In the genomic region with DNA sequence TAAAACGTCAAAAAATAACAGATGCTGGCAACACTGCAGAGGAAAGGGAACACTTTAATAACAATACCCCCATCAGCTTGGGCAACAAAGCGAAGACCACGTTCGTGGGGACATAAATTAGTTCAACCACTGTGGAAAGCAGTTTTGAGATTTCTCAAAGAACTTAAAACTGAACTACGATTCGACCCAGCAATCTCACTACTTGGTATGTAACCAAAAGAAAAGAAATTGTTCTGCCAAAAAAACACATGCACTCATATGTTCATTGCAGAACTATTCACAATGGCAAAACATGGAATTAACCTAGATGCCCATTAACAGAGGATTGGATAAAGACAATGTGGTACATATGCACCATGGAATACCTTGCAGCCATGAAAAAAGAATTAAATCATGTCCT, we compare ENCODE assay signal across 19 cellular contexts.
DNase-seq lines count a peak whose midpoint lies in the region; ATAC-seq, FAIRE-seq and TF ChIP-seq lines count a peak whose summit lies in the region.
"Had no signal": no experiment of that assay in that cellular context is flagged by ENCODE, and none has a peak within 500 bp of the region (broad histone marks: within the 10 kb centered on the region; RNA-seq: fewer than 3 reads in every experiment).

No MANE protein-coding gene starts in this region.

- TF ChIP-seq CTCF in astrocyte of the cerebellum (IDR thresholded peaks at IDR 0.05; ENCODE audit: low read depth, low read length, missing control alignments) (no peak), fibroblast of the aortic adventitia (IDR thresholded peaks at IDR 0.05; ENCODE audit: insufficient read depth, low read length) (no peak), osteocyte (IDR thresholded peaks at IDR 0.05) (no peak)

- no peaks in the 10 kb centered on the region for H3K27me3 Mint-ChIP-seq in osteocyte (ENCODE audit: unreplicated experiment)

- FAIRE-seq in GM12891 (lab: Jason Lieb, UNC) = peak; percentile 71
- FAIRE-seq: A549, GM18507 had no signal

- ATAC-seq in GM18502 (IDR thresholded peaks at IDR 0.05; ENCODE audit: poor library complexity, unreplicated experiment) = no peak
- ATAC-seq: A549 had no signal

- no peak overlapping the region for H3K4me3 ChIP-seq in astrocyte of the cerebellum (ENCODE audit: low read depth, low read length)
- H3K4me3 ChIP-seq in fibroblast of the aortic adventitia (ENCODE audit: low read depth, low read length) = no peak overlapping the region
- H3K4me3 ChIP-seq: A549, PC-9, SK-N-MC had no signal

- H3K27ac Mint-ChIP-seq in osteocyte (ENCODE audit: unreplicated experiment) = peak overlapping the region; percentile 83
- H3K27ac Mint-ChIP-seq: CD4-positive, CD25-positive, alpha-beta regulatory T cell had no signal

- H3K4me1 Mint-ChIP-seq in osteocyte (ENCODE audit: unreplicated experiment) = peaks cover 49% of the 10 kb centered on the region

- peaks cover 5% of the 10 kb centered on the region for H3K9me3 Mint-ChIP-seq in osteocyte (ENCODE audit: unreplicated experiment)

- H3K36me3 Mint-ChIP-seq in osteocyte (ENCODE audit: unreplicated experiment) = no peaks in the 10 kb centered on the region

- in situ Hi-C loops in astrocyte of the cerebellum (cut with HindIII; ENCODE audit: low sequenced_read_pairs) = loop anchor here (5.0 kb wide), 1 partner anchor 92 kb away; no protein-coding TSS in a partner anchor

- DNase-seq in GM12891 (ENCODE audit: insufficient read length, low spot score) (no peak), astrocyte of the cerebellum (ENCODE audit: low read depth) (peak; percentile 35), fibroblast of the aortic adventitia (ENCODE audit: low read depth) (peak; percentile 55), osteocyte (ENCODE audit: extremely low spot score, unreplicated experiment) (no peak), OCI-M2 (lab: John Stamatoyannopoulos, UW; ENCODE audit: unreplicated experiment) (no peak), DMS153 (lab: John Stamatoyannopoulos, UW) (no peak)
- no peak for DNase-seq in stimulated activated CD4-positive, alpha-beta T cell treated with anti-CD3 and anti-CD28 coated beads, Interleukin-2, amount 100 ng/mL, for 24 hours
- DNase-seq: CD4-positive, CD25-positive, alpha-beta regulatory T cell; COR-L47; Kasumi-1; NCI-H1694 treated with DMSO at 0.1 percent for 48 hours; NCI-H446 treated with DMSO at 0.1 percent for 48 hours; NCI-H526 treated with DMSO at 0.1 percent for 48 hours; PC-9; SHP77 treated with DMSO at 0.1 percent for 48 hours had no signal

- peak overlapping the region; percentile 15 for H3K4me3 Mint-ChIP-seq in osteocyte (ENCODE audit: unreplicated experiment)
- H3K4me3 Mint-ChIP-seq: CD4-positive, CD25-positive, alpha-beta regulatory T cell had no signal

- TF ChIP-seq POLR2A in GM12891 (IDR thresholded peaks at IDR 0.05; ENCODE audit: low read depth, low read length) = no peak

TF ChIP-seq in GM12891, 5 proteins besides CTCF, POLR2A, EP300 and RAD21:
- no peak for TF ChIP-seq TAF1 (IDR thresholded peaks at IDR 0.05; ENCODE audit: low read depth, low read length)
- TF ChIP-seq PAX5 (IDR thresholded peaks at IDR 0.05; ENCODE audit: insufficient read depth, low read length, severe bottlenecking) = no peak
- no peak for TF ChIP-seq POLR2AphosphoS5 (IDR thresholded peaks at IDR 0.05; ENCODE audit: low read depth, low read length)
- no peak for TF ChIP-seq SPI1 (IDR thresholded peaks at IDR 0.05; ENCODE audit: low read depth, low read length)

Comparison
In these comparisons a context has a peak if more than half of its experiments do, and no peak if none do; other contexts are left out.
1. DNase-seq: peak in astrocyte of the cerebellum (single experiment) and fibroblast of the aortic adventitia (single experiment); none in GM12891 (single experiment), osteocyte (single experiment), stimulated activated CD4-positive, alpha-beta T cell treated with anti-CD3 and anti-CD28 coated beads, Interleukin-2, amount 100 ng/mL, for 24 hours (0 of 2), OCI-M2 (single experiment) and DMS153 (single experiment).